15 cellular contexts compared by ENCODE assay signal in genomic region chr19:8310342-8311055, GRCh38. TPM values are rescaled to one million over a fixed set of nuclear protein-coding genes. Genes with fewer than 3 reads are reported as not detected.
DNase-seq lines count a peak whose midpoint lies in the region; ATAC-seq, FAIRE-seq and TF ChIP-seq lines count a peak whose summit lies in the region.
"Had no signal": no experiment of that assay in that cellular context is flagged by ENCODE, and none has a peak within 500 bp of the region (broad histone marks: within the 10 kb centered on the region; RNA-seq: fewer than 3 reads in every experiment).

No MANE protein-coding gene starts in this region.

- H3K36me3 Mint-ChIP-seq in chondrocyte (ENCODE audit: low read depth), result peaks cover 2% of the 10 kb centered on the region

- no peak for ATAC-seq in sciatic nerve

- H3K27ac Mint-ChIP-seq in chondrocyte (ENCODE audit: unreplicated experiment), result no peak overlapping the region
- H3K27ac Mint-ChIP-seq: activated T-helper 2 cell treated with anti-CD3 and anti-CD28 coated beads, Interferon-gamma antibody, Interleukin-2, Interleukin-4, amounts not matched to agents 10 μg/mL and 5 μg/mL and 100 μg/mL, durations not matched to agents 14 hours and 24 hours and 36 hours; H9 had no signal

- no peak for TF ChIP-seq CTCF in chondrocyte (IDR thresholded peaks at IDR 0.05)

- H3K4me1 Mint-ChIP-seq in chondrocyte (ENCODE audit: low read depth), result peaks cover 22% of the 10 kb centered on the region

- no peak for FAIRE-seq in urothelium cell line (lab: Jason Lieb, UNC)

- H3K9me3 Mint-ChIP-seq in chondrocyte (ENCODE audit: low read depth), result no peaks in the 10 kb centered on the region
- H3K9me3 Mint-ChIP-seq: activated T-helper 2 cell treated with anti-CD3 and anti-CD28 coated beads, Interferon-gamma antibody, Interleukin-2, Interleukin-4, amounts not matched to agents 10 μg/mL and 5 μg/mL and 100 μg/mL, durations not matched to agents 14 hours and 24 hours and 36 hours; H9 had no signal

- no peaks in the 10 kb centered on the region for H3K27me3 Mint-ChIP-seq in chondrocyte (ENCODE audit: low read depth)
- H3K27me3 Mint-ChIP-seq: CD4-positive, CD25-positive, alpha-beta regulatory T cell had no signal

- intact Hi-C loops in sciatic nerve (cut with DNase I), result no loop called here

- H3K4me3 Mint-ChIP-seq in chondrocyte (ENCODE audit: unreplicated experiment), result no peak overlapping the region
- H3K4me3 Mint-ChIP-seq: H9 had no signal

- peak; percentile 27 for DNase-seq in activated CD4-positive, CD25-positive, alpha-beta regulatory T cell treated with anti-CD3 and anti-CD28 coated beads, Interleukin-2, amount 50 U/mL, for 72 hours
- no peak for DNase-seq in activated CD4-positive, CD25-positive, alpha-beta regulatory T cell (lab: John Stamatoyannopoulos, UW)
- DNase-seq in chondrocyte (ENCODE audit: low spot score) (peak; percentile 34), sciatic nerve (ENCODE audit: low spot score) (peak; percentile 31), CD1c-positive myeloid dendritic cell (ENCODE audit: extremely low spot score) (no peak), urothelium cell line (ENCODE audit: low spot score) (no peak)
- DNase-seq: 8988T; CD4-positive, CD25-positive, alpha-beta regulatory T cell; H9; KG1; kidney glomerular epithelial cell; NCI-H2227 treated with DMSO at 0.1 percent for 48 hours; T-helper 9 cell had no signal

RNA-seq across cellular contexts. Expression of gene CD320, which starts 2.3 kb away (rescaled TPM):
- total RNA-seq in chondrocyte, result 39.3 to 44.0 TPM (median 41.7 TPM) in 3 replicates
- total RNA-seq in sciatic nerve, result 23.8 TPM

RNA-seq across cellular contexts. Expression of gene NDUFA7, which starts 10.7 kb away (rescaled TPM):
- total RNA-seq in chondrocyte, result 25.0 to 34.1 TPM (median 26.6 TPM) in 3 replicates
- 24.7 TPM for total RNA-seq in sciatic nerve

RNA-seq across cellular contexts. Expression of gene RPS28, which starts 10.8 kb away (rescaled TPM):
- total RNA-seq in chondrocyte (1,057 to 1,248 TPM (median 1,100 TPM) in 3 replicates), sciatic nerve (893 TPM)

RNA-seq across cellular contexts. Expression of gene KANK3, which starts 32.6 kb away (rescaled TPM):
- total RNA-seq in chondrocyte (0.56 to 1.2 TPM (median 1.2 TPM) in 3 replicates), sciatic nerve (28.2 TPM)

RNA-seq across cellular contexts. Expression of gene ANGPTL4, which starts 53.5 kb away (rescaled TPM):
- total RNA-seq in chondrocyte (56.4 to 143 TPM (median 127 TPM) in 3 replicates), sciatic nerve (9.2 TPM)
- total RNA-seq: CD4-positive, CD25-positive, alpha-beta regulatory T cell; myocyte had no signal

Comparison
In these comparisons a context has a peak if more than half of its experiments do, and no peak if none do; other contexts are left out.
1. DNase-seq: peak in activated CD4-positive, CD25-positive, alpha-beta regulatory T cell treated with anti-CD3 and anti-CD28 coated beads, Interleukin-2, amount 50 U/mL, for 72 hours (single experiment), chondrocyte (single experiment) and sciatic nerve (single experiment); none in activated CD4-positive, CD25-positive, alpha-beta regulatory T cell (0 of 4), CD1c-positive myeloid dendritic cell (single experiment) and urothelium cell line (single experiment).